ENCODE assay signal across 18 cellular contexts in the genomic region with DNA sequence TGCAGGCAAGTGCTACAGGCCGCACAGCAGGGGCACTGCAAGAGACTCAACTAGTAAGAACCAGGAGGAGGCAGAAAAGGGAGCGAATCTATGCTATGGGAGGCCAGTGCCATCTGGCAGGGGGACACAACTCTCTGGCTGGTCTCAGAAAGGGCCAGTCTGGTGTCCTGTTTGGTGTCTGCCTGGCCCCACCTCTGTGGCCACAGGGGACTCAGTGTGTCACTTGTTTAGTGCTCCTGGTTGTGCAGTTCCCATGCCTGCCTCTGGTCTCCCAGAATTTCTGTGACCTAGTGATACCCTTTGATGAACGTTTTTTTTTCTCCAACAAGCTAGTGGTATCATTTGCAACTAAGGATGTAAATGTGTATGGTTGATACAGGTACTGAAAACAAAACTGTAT. TPM values are rescaled to one million over a fixed set of nuclear protein-coding genes. Genes with fewer than 3 reads are reported as not detected.
"Had no signal": no experiment of that assay in that cellular context is flagged by ENCODE, and none has a peak within 500 bp of the region (broad histone marks: within the 10 kb centered on the region; RNA-seq: fewer than 3 reads in every experiment).

No MANE protein-coding gene starts in this region.

- H3K27me3 ChIP-seq: esophagus muscularis mucosa, gastrocnemius medialis, sigmoid colon, testis, tibial nerve had no signal

- H3K27ac ChIP-seq: dorsolateral prefrontal cortex, esophagus muscularis mucosa, gastrocnemius medialis, neutrophil, sigmoid colon, skin epidermis, testis, tibial nerve had no signal

- ATAC-seq: gastrocnemius medialis; left lobe of liver; mucosa of descending colon; naive thymus-derived CD8-positive, alpha-beta T cell; stimulated activated naive CD8-positive, alpha-beta T cell treated with anti-CD3 and anti-CD28 coated beads, Interleukin-15, amount 100 ng/mL, for 72 hours had no signal

- H3K4me1 Mint-ChIP-seq: naive thymus-derived CD8-positive, alpha-beta T cell; stimulated activated naive B cell treated with anti-CD40 and anti-IgM and Interleukin-4, amounts not matched to agents 10 μg/mL and 1 μg/mL and 100 μg/mL, for 72 hours; stimulated activated naive CD8-positive, alpha-beta T cell treated with anti-CD3 and anti-CD28 coated beads, Interleukin-15, amount 100 ng/mL, for 72 hours had no signal

- H3K4me3 Mint-ChIP-seq: naive thymus-derived CD8-positive, alpha-beta T cell; stimulated activated naive B cell treated with anti-CD40 and anti-IgM and Interleukin-4, amounts not matched to agents 10 μg/mL and 1 μg/mL and 100 μg/mL, for 72 hours; stimulated activated naive CD8-positive, alpha-beta T cell treated with anti-CD3 and anti-CD28 coated beads, Interleukin-15, amount 100 ng/mL, for 72 hours had no signal

- H3K27me3 Mint-ChIP-seq: stimulated activated naive B cell treated with anti-CD40 and anti-IgM and Interleukin-4, amounts not matched to agents 10 μg/mL and 1 μg/mL and 100 μg/mL, for 72 hours had no signal

- H3K36me3 ChIP-seq: esophagus muscularis mucosa, gastrocnemius medialis, neutrophil, sigmoid colon, tibial nerve had no signal

- H3K36me3 Mint-ChIP-seq: stimulated activated naive B cell treated with anti-CD40 and anti-IgM and Interleukin-4, amounts not matched to agents 10 μg/mL and 1 μg/mL and 100 μg/mL, for 72 hours had no signal

- H3K9me3 ChIP-seq: esophagus muscularis mucosa, gastrocnemius medialis, mucosa of descending colon, neutrophil, sigmoid colon, testis, tibial nerve had no signal

- H3K27ac Mint-ChIP-seq: naive thymus-derived CD8-positive, alpha-beta T cell; stimulated activated naive B cell treated with anti-CD40 and anti-IgM and Interleukin-4, amounts not matched to agents 10 μg/mL and 1 μg/mL and 100 μg/mL, for 72 hours; stimulated activated naive CD8-positive, alpha-beta T cell treated with anti-CD3 and anti-CD28 coated beads, Interleukin-15, amount 100 ng/mL, for 72 hours had no signal

- DNase-seq: cortex of kidney; dorsolateral prefrontal cortex; effector CD8-positive, alpha-beta T cell; gastrocnemius medialis; islet precursor cell; mucosa of descending colon; naive thymus-derived CD8-positive, alpha-beta T cell; sigmoid colon; stimulated activated CD4-positive, alpha-beta T cell treated with anti-CD3 and anti-CD28 coated beads, Interleukin-2, amount 100 ng/mL, for 24 hours; stimulated activated CD4-positive, alpha-beta T cell treated with anti-CD3 and anti-CD28 coated beads, Interleukin-4, amount 100 ng/mL, for 4 hours; stimulated activated naive B cell treated with anti-CD40 and anti-IgM and Interleukin-4, amounts not matched to agents 10 μg/mL and 1 μg/mL and 100 μg/mL, for 72 hours; stimulated activated naive CD8-positive, alpha-beta T cell treated with anti-CD3 and anti-CD28 coated beads, Interleukin-15, amount 100 ng/mL, for 72 hours; testis had no signal

- H3K4me3 ChIP-seq: dorsolateral prefrontal cortex, esophagus muscularis mucosa, gastrocnemius medialis, mucosa of descending colon, sigmoid colon, skin epidermis, testis, tibial nerve had no signal

RNA-seq across cellular contexts. Expression of a gene that starts 59.2 kb away (rescaled TPM):
- total RNA-seq: naive thymus-derived CD8-positive, alpha-beta T cell had no signal
